Comparison of ENCODE assay signal across 8 cellular contexts in the genomic region with DNA sequence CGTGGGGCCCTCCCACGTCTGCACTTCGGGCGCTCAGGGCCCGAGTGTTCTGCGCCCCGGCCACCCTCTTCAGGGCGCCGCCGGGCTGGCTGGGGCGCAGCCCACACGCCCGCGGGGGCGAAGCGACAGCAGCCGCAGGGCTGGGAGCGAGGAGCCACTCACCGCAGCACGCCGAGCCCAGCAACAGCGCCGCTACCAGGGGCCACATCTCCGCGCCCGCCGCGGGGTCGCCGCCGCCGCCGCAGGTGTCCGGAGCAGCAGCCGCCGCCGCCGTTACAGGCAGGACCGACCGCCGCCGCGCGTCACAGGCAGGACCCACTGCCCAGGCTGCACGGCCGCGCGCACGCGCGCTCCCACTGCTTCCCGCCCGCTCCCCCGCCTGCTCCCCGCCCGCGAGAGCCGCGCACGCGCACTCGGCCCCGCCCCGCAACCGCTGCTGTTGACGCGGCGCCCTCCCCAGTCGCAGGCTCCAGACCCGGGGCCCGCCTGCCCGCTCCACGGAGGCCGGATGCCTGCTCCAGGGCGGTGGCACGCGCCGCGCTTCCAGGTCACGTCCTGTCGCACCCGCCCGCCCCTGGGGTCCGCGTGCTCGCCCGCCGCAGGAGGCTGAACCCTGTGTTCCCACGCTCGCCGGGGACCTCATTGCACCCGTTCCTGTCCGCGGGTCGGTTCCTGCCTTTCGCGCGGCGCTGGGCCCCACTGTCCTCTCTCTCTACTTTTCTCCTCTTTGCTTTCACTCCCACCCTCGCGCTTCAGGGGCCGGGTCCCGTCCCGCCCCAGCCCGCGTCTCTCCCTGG.
A peak's percentile ranks its signal among the peaks of the same experiment; 100 is the strongest.
DNase-seq lines count a peak whose midpoint lies in the region; ATAC-seq and TF ChIP-seq lines count a peak whose summit lies in the region.

CD47 (minus strand) TSS at position 331 of the 797 bp plus-strand sequence; CDS start at position 208, 123 bp downstream.

- TF ChIP-seq POLR2A in GM19193 (IDR thresholded peaks at IDR 0.05; ENCODE audit: extremely low read depth, insufficient read depth, insufficient read length), result peak; percentile 67

- TF ChIP-seq CTCF in choroid plexus epithelial cell (conservative IDR thresholded peaks at IDR 0.05; ENCODE audit: low read depth, low read length), result no peak

- DNase-seq in AG20443 (ENCODE audit: low spot score) (peak; percentile 100), NCI-H510A (lab: John Stamatoyannopoulos, UW) (peak; percentile 49), choroid plexus epithelial cell (ENCODE audit: low read depth) (peak; percentile 85), kidney glomerular epithelial cell (lab: John Stamatoyannopoulos, UW) (peak; percentile 62)
- peak; percentile 94 to 95 for DNase-seq in activated CD4-positive, alpha-beta T cell treated with anti-CD3 and anti-CD28 coated beads for 4 hours
- peak; percentile 86 to 95 for DNase-seq in stimulated activated CD4-positive, alpha-beta T cell treated with anti-CD3 and anti-CD28 coated beads, Interleukin-15, amount 100 ng/mL, for 48 hours (ENCODE audit: low read depth in 2 of 2)

- ATAC-seq in HG03432 (IDR thresholded peaks at IDR 0.05; ENCODE audit: unreplicated experiment), result peak; percentile 77

- H3K4me3 ChIP-seq in choroid plexus epithelial cell (ENCODE audit: low read depth, low read length), result peak within 1 kb of the TSS; percentile 82

Comparison
In these comparisons a context has a peak if more than half of its experiments do, and no peak if none do; other contexts are left out.
1. Peak in every context shown above with its lines: DNase-seq, ATAC-seq and H3K4me3 ChIP-seq.
2. DNase-seq: peak in every context shown above with its lines; median percentile 100 in AG20443; 94 in activated CD4-positive, alpha-beta T cell treated with anti-CD3 and anti-CD28 coated beads for 4 hours; 90 in stimulated activated CD4-positive, alpha-beta T cell treated with anti-CD3 and anti-CD28 coated beads, Interleukin-15, amount 100 ng/mL, for 48 hours; 85 in choroid plexus epithelial cell; 62 in kidney glomerular epithelial cell; 49 in NCI-H510A.